19 cellular contexts compared by ENCODE assay signal in the genomic region with DNA sequence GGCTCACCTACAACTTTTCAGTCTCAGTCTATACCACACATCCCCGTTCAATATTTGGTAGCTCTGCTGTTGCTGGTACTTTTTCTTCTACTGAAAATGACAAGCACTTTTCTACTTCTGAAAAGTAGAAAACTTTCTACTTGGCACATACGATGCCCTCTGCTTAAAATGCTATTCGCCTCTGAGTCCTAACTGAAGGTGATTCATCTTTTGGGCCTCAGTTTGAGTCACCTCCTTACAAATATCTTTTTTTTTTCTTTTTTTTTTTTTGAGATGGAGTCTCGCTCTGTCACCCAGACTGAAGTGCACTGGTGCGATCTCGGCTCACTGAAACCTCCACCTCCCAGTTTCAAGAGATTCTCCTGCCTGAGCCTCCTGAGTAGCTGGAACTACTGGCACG.
"Had no signal": no experiment of that assay in that cellular context is flagged by ENCODE, and none has a peak within 500 bp of the region (broad histone marks: within the 10 kb centered on the region; RNA-seq: fewer than 3 reads in every experiment).

No MANE protein-coding gene starts in this region.

- H3K9me3 Mint-ChIP-seq: activated naive CD8-positive, alpha-beta T cell treated with anti-CD3 and anti-CD28 coated beads, Interleukin-2, amount 10 ng/mL, durations not matched to agents 7 days and 5 days; activated T-cell treated with anti-CD3 and anti-CD28 coated beads, Interleukin-2, amount 50 U/mL, for 24 hours; memory B cell; stimulated activated naive B cell treated with anti-CD40 and anti-IgM and Interleukin-4, amounts not matched to agents 10 μg/mL and 1 μg/mL and 100 μg/mL, for 72 hours; type B pancreatic cell had no signal

- H3K36me3 Mint-ChIP-seq: activated CD8-positive, alpha-beta memory T cell treated with anti-CD3 and anti-CD28 coated beads, Interleukin-2, amount 10 ng/mL, durations not matched to agents 7 days and 5 days; activated naive CD8-positive, alpha-beta T cell treated with anti-CD3 and anti-CD28 coated beads, Interleukin-2, amount 10 ng/mL, durations not matched to agents 7 days and 5 days; memory B cell; stimulated activated naive B cell treated with anti-CD40 and anti-IgM and Interleukin-4, amounts not matched to agents 10 μg/mL and 1 μg/mL and 100 μg/mL, for 72 hours; type B pancreatic cell had no signal

- H3K4me1 ChIP-seq: right lobe of liver had no signal

- H3K4me1 Mint-ChIP-seq: activated CD8-positive, alpha-beta memory T cell treated with anti-CD3 and anti-CD28 coated beads, Interleukin-2, amount 10 ng/mL, durations not matched to agents 7 days and 5 days; activated naive CD8-positive, alpha-beta T cell treated with anti-CD3 and anti-CD28 coated beads, Interleukin-2, amount 10 ng/mL, durations not matched to agents 7 days and 5 days; memory B cell; nephron; stimulated activated naive B cell treated with anti-CD40 and anti-IgM and Interleukin-4, amounts not matched to agents 10 μg/mL and 1 μg/mL and 100 μg/mL, for 72 hours had no signal

- H3K27me3 ChIP-seq: right lobe of liver had no signal

- H3K4me3 Mint-ChIP-seq: activated CD8-positive, alpha-beta memory T cell treated with anti-CD3 and anti-CD28 coated beads, Interleukin-2, amount 10 ng/mL, durations not matched to agents 7 days and 5 days; activated naive CD8-positive, alpha-beta T cell treated with anti-CD3 and anti-CD28 coated beads, Interleukin-2, amount 10 ng/mL, durations not matched to agents 7 days and 5 days; activated T-cell treated with anti-CD3 and anti-CD28 coated beads, Interleukin-2, amount 50 U/mL, for 24 hours; memory B cell; nephron; stimulated activated naive B cell treated with anti-CD40 and anti-IgM and Interleukin-4, amounts not matched to agents 10 μg/mL and 1 μg/mL and 100 μg/mL, for 72 hours; type B pancreatic cell had no signal

- H3K36me3 ChIP-seq: right lobe of liver had no signal

- ATAC-seq: activated CD4-positive, CD25-positive, alpha-beta regulatory T cell treated with anti-CD3 and anti-CD28 coated beads, Interleukin-2, amount 50 U/mL, for 24 hours; activated CD8-positive, alpha-beta memory T cell treated with anti-CD3 and anti-CD28 coated beads, Interleukin-2, amount 10 ng/mL, durations not matched to agents 7 days and 5 days; left lobe of liver; right lobe of liver had no signal

- H3K27me3 Mint-ChIP-seq: activated CD8-positive, alpha-beta memory T cell treated with anti-CD3 and anti-CD28 coated beads, Interleukin-2, amount 10 ng/mL, durations not matched to agents 7 days and 5 days; memory B cell; progenitor cell of endocrine pancreas; stimulated activated naive B cell treated with anti-CD40 and anti-IgM and Interleukin-4, amounts not matched to agents 10 μg/mL and 1 μg/mL and 100 μg/mL, for 72 hours; type B pancreatic cell had no signal

- H3K4me3 ChIP-seq: coronary artery, right lobe of liver had no signal

- H3K27ac Mint-ChIP-seq: activated CD8-positive, alpha-beta memory T cell treated with anti-CD3 and anti-CD28 coated beads, Interleukin-2, amount 10 ng/mL, durations not matched to agents 7 days and 5 days; activated naive CD8-positive, alpha-beta T cell treated with anti-CD3 and anti-CD28 coated beads, Interleukin-2, amount 10 ng/mL, durations not matched to agents 7 days and 5 days; activated T-cell treated with anti-CD3 and anti-CD28 coated beads, Interleukin-2, amount 50 U/mL, for 24 hours; memory B cell; nephron; progenitor cell of endocrine pancreas; stimulated activated naive B cell treated with anti-CD40 and anti-IgM and Interleukin-4, amounts not matched to agents 10 μg/mL and 1 μg/mL and 100 μg/mL, for 72 hours; type B pancreatic cell had no signal

- H3K27ac ChIP-seq: coronary artery, right lobe of liver had no signal

- DNase-seq: activated CD4-positive, alpha-beta T cell treated with anti-CD3 and anti-CD28 coated beads, Interleukin-2, amount 50 U/mL, for 48 hours; activated CD8-positive, alpha-beta memory T cell treated with anti-CD3 and anti-CD28 coated beads, Interleukin-2, amount 10 ng/mL, durations not matched to agents 7 days and 5 days; activated gamma-delta T cell treated with Interleukin-2 at 50 U/mL for 16 hours; activated naive CD8-positive, alpha-beta T cell treated with anti-CD3 and anti-CD28 coated beads, Interleukin-2, amount 10 ng/mL, durations not matched to agents 7 days and 5 days; activated T-cell treated with anti-CD3 and anti-CD28 coated beads, Interleukin-2, amount 50 U/mL, for 24 hours; central memory CD4-positive, alpha-beta T cell; effector CD4-positive, alpha-beta T cell; occipital lobe; right lobe of liver; stimulated activated CD4-positive, alpha-beta T cell treated with anti-CD3 and anti-CD28 coated beads, Interleukin-2, amount 100 ng/mL, for 24 hours; stimulated activated naive B cell treated with anti-CD40 and anti-IgM and Interleukin-4, amounts not matched to agents 10 μg/mL and 1 μg/mL and 100 μg/mL, for 72 hours; substantia nigra had no signal

- H3K9me3 ChIP-seq: right lobe of liver had no signal
